In the genomic region with DNA sequence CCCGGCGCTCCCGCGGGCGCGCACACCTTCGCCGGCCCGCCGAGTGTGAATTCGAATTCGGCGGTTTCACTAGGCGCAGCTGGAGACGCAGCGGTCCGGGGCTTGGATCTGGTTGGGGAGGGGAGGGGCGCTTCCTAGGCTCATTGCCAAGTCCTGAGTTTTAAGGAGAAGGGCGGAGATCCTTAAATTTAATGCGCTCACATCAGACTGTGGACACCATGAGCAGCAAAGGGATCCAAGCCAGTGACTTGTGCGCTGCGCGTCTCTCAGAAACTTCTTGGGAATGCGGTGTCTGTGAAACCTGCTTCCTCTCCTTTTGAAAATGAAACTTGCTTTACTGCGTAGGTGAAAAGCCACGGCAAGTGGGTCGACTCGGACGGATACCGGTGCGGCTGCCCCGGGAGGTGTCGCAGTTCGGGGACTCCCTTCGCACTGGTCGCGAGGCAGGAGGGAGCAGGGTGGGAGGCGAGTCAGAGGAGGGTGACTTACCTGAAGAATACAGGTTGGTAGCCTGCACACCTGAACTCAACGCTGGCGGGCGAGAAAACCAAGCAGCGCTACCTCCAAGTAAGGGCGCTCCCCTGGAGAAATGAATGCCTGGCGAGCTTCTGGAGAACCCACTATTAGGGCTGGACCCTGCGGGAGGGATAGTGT, we compare ENCODE assay signal across 1 cellular context.
TF ChIP-seq lines count a peak whose summit lies in the region.

No MANE protein-coding gene starts in this region.

TF ChIP-seq in H1, 55 proteins besides CTCF, POLR2A, EP300 and RAD21:
- TF ChIP-seq SUZ12 (IDR thresholded peaks at IDR 0.05; ENCODE audit: low read length) (peak; percentile 61; the same call in 1 of the 2 replicates), CBX8 (IDR thresholded peaks at IDR 0.05; ENCODE audit: borderline replicate concordance, low read depth, low read length) (no peak), JUN (IDR thresholded peaks at IDR 0.05; ENCODE audit: low read depth, low read length) (no peak), USF2 (IDR thresholded peaks at IDR 0.05; ENCODE audit: low read length) (no peak), EGR1 (IDR thresholded peaks at IDR 0.05; ENCODE audit: borderline replicate concordance, low read depth, low read length) (no peak), PHF8 (conservative IDR thresholded peaks at IDR 0.05; ENCODE audit: low read depth, low read length) (no peak; the same call in 1 of the 2 replicates), ASH2L (IDR thresholded peaks at IDR 0.05; ENCODE audit: low read length) (peak; percentile 11), KDM1A (IDR thresholded peaks at IDR 0.05; ENCODE audit: borderline replicate concordance, low read length) (no peak), CBX5 (IDR thresholded peaks at IDR 0.05; ENCODE audit: low read depth, low read length) (no peak), SIRT6 (IDR thresholded peaks at IDR 0.05; ENCODE audit: low read length) (no peak), ZNF274 (IDR thresholded peaks at IDR 0.05; ENCODE audit: borderline replicate concordance, extremely low read depth, low read length) (no peak), TEAD4 (IDR thresholded peaks at IDR 0.05; ENCODE audit: low read depth, low read length) (no peak), SAP30 (IDR thresholded peaks at IDR 0.05; ENCODE audit: insufficient read depth, insufficient replicate concordance, low read length) (peak; percentile 41), CEBPB (IDR thresholded peaks at IDR 0.05; ENCODE audit: low read depth, low read length) (no peak), TAF7 (optimal IDR thresholded peaks at IDR 0.05; ENCODE audit: borderline replicate concordance, low read depth, low read length) (no peak), JUND (IDR thresholded peaks at IDR 0.05; ENCODE audit: low read length) (no peak), KDM5A (IDR thresholded peaks at IDR 0.05; ENCODE audit: low read length) (no peak), YY1 (IDR thresholded peaks at IDR 0.05; ENCODE audit: low read depth, low read length) (no peak), GABPA (IDR thresholded peaks at IDR 0.05; ENCODE audit: borderline replicate concordance, insufficient read depth, low read length) (no peak), RNF2 (IDR thresholded peaks at IDR 0.05; ENCODE audit: borderline replicate concordance, low read depth, low read length, missing control alignments, poor library complexity, severe bottlenecking) (peak; percentile 54), TBP (IDR thresholded peaks at IDR 0.05; ENCODE audit: low read depth, low read length) (no peak), RFX5 (IDR thresholded peaks at IDR 0.05; ENCODE audit: borderline replicate concordance, low read depth, low read length) (no peak), TCF12 (IDR thresholded peaks at IDR 0.05; ENCODE audit: low read depth, low read length) (no peak), BRCA1 (IDR thresholded peaks at IDR 0.05; ENCODE audit: low read depth, low read length) (no peak), HDAC6 (IDR thresholded peaks at IDR 0.05; ENCODE audit: low read depth, low read length) (no peak), NANOG (IDR thresholded peaks at IDR 0.05; ENCODE audit: insufficient read depth, low read depth, low read length, poor library complexity, severe bottlenecking) (no peak), SIN3A (conservative IDR thresholded peaks at IDR 0.05 in 1 of 2, IDR thresholded peaks at IDR 0.05 in 1 of 2; ENCODE audit: low read depth in 1 of 2, low read length in 2 of 2) (no peak), SP4 (IDR thresholded peaks at IDR 0.05; ENCODE audit: low read length) (no peak), CREB1 (IDR thresholded peaks at IDR 0.05) (no peak), EZH2 (IDR thresholded peaks at IDR 0.05; ENCODE audit: low read depth, low read length, severe bottlenecking) (peak; percentile 64)
- TF ChIP-seq, protein P1, sequence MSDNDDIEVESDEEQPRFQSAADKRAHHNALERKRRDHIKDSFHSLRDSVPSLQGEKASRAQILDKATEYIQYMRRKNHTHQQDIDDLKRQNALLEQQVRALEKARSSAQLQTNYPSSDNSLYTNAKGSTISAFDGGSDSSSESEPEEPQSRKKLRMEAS (IDR thresholded peaks at IDR 0.05), result no peak
- TF ChIP-seq, protein P2, sequence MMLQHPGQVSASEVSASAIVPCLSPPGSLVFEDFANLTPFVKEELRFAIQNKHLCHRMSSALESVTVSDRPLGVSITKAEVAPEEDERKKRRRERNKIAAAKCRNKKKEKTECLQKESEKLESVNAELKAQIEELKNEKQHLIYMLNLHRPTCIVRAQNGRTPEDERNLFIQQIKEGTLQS (IDR thresholded peaks at IDR 0.05; ENCODE audit: insufficient read depth, low read depth, low read length), result no peak
